ENCODE assay signal across 8 cellular contexts in genomic region chr20:52086878-52087277, GRCh38.
"Had no signal": no experiment of that assay in that cellular context is flagged by ENCODE, and none has a peak within 500 bp of the region (broad histone marks: within the 10 kb centered on the region; RNA-seq: fewer than 3 reads in every experiment).

No MANE protein-coding gene starts in this region.

- FAIRE-seq: H1, H54 had no signal

- ATAC-seq: GM23338 had no signal

- H3K4me3 ChIP-seq: GM23338 had no signal

- H2AFZ ChIP-seq: GM23338 had no signal

- H3K27ac Mint-ChIP-seq: GM23338, H9, HFFc6, IgD-negative memory B cell had no signal

- H3K4me2 ChIP-seq: GM23338 had no signal

- H3K27me3 Mint-ChIP-seq: IgD-negative memory B cell had no signal

- DNase-seq: H9, HCEC 1CT, HFFc6, KG1 had no signal

- H3K4me3 Mint-ChIP-seq: GM23338, H9, HFFc6, IgD-negative memory B cell had no signal

- H3K4me1 Mint-ChIP-seq: IgD-negative memory B cell had no signal
